Comparison of ENCODE assay signal across 19 cellular contexts in genomic region chr17:7196651-7197050, GRCh38. TPM values are rescaled to one million over a fixed set of nuclear protein-coding genes. Genes with fewer than 3 reads are reported as not detected.
DNase-seq lines count a peak whose midpoint lies in the region; ATAC-seq and TF ChIP-seq lines count a peak whose summit lies in the region.
"Had no signal": no experiment of that assay in that cellular context is flagged by ENCODE, and none has a peak within 500 bp of the region (broad histone marks: within the 10 kb centered on the region; RNA-seq: fewer than 3 reads in every experiment).

No MANE protein-coding gene starts in this region.

- no peaks in the 10 kb centered on the region for H3K79me2 ChIP-seq in PC-9 (ENCODE audit: low read depth)

- 93 to 98% methylated on average over 13 to 18 of the region's 18 CpGs for WGBS in endodermal cell (ENCODE audit: insufficient coverage in 1 of 2, insufficient read length in 1 of 2), 2 experiments

- H3K27me3 ChIP-seq in PC-9 (ENCODE audit: insufficient read depth, low read depth) (no peaks in the 10 kb centered on the region), endodermal cell (ENCODE audit: control insufficient read depth, insufficient read depth, low read length, poor library complexity, severe bottlenecking) (no peaks in the 10 kb centered on the region)
- H3K27me3 ChIP-seq: BE2C had no signal

- no peaks in the 10 kb centered on the region for H3K9me3 ChIP-seq in PC-9 (ENCODE audit: insufficient read depth, low read depth)
- H3K9me3 ChIP-seq in endodermal cell (ENCODE audit: control insufficient read depth, low read length): no peaks in the 10 kb centered on the region
- H3K9me3 ChIP-seq: BE2C, HAP-1 had no signal

- intact Hi-C loops in left ventricle myocardium superior (cut with micrococcal nuclease) (no loop called here), Right ventricle myocardium inferior (cut with DNase I) (no loop called here), PC-9 (cut with micrococcal nuclease; ENCODE audit: unreplicated experiment) (no loop called here)

- H3K4me1 ChIP-seq in PC-9 (replicated peaks; ENCODE audit: insufficient read depth): peaks cover 13% of the 10 kb centered on the region
- H3K4me1 ChIP-seq in endodermal cell (ENCODE audit: control insufficient read depth, insufficient read depth, low read length): no peaks in the 10 kb centered on the region
- H3K4me1 ChIP-seq: BE2C, HAP-1 had no signal

- H3K4me1 Mint-ChIP-seq in endodermal cell: no peaks in the 10 kb centered on the region
- H3K4me1 Mint-ChIP-seq in stimulated activated effector memory CD8-positive, alpha-beta T cell treated with anti-CD3 and anti-CD28 coated beads, Interleukin-12 subunit alpha, Interleukin-12 subunit beta, amount 100 ng/mL, for 72 hours: peaks cover 7% of the 10 kb centered on the region
- H3K4me1 Mint-ChIP-seq: CD4-positive, CD25-positive, alpha-beta regulatory T cell; CD8-positive, alpha-beta memory T cell had no signal

- H3K4me3 Mint-ChIP-seq in endodermal cell: no peak overlapping the region
- no peak overlapping the region for H3K4me3 Mint-ChIP-seq in stimulated activated effector memory CD8-positive, alpha-beta T cell treated with anti-CD3 and anti-CD28 coated beads, Interleukin-12 subunit alpha, Interleukin-12 subunit beta, amount 100 ng/mL, for 72 hours
- H3K4me3 Mint-ChIP-seq: CD4-positive, CD25-positive, alpha-beta regulatory T cell had no signal

- ATAC-seq in left ventricle myocardium superior (no peak), Right ventricle myocardium inferior (no peak), GM21576 (IDR thresholded peaks at IDR 0.05; ENCODE audit: unreplicated experiment) (no peak)
- ATAC-seq in stimulated activated effector memory CD8-positive, alpha-beta T cell treated with anti-CD3 and anti-CD28 coated beads, Interleukin-12 subunit alpha, Interleukin-12 subunit beta, amount 100 ng/mL, for 72 hours: no peak
- ATAC-seq: GM12878 had no signal

- H3K9ac ChIP-seq in endodermal cell (ENCODE audit: extremely low read depth, low read length, poor library complexity, severe bottlenecking): no peak overlapping the region

- no peaks in the 10 kb centered on the region for H4K20me1 ChIP-seq in PC-9 (ENCODE audit: insufficient read depth)

- POLR2A ChIA-PET in PC-9 (lab: Charles Lee; ENCODE audit: unreplicated experiment): no interaction called here

- H3K36me3 ChIP-seq in PC-9 (ENCODE audit: low read depth): no peaks in the 10 kb centered on the region
- H3K36me3 ChIP-seq in endodermal cell (ENCODE audit: control insufficient read depth, insufficient read depth, low read length): peaks cover 26% of the 10 kb centered on the region
- H3K36me3 ChIP-seq: BE2C, HAP-1 had no signal

- H2AFZ ChIP-seq in PC-9: no peak overlapping the region

- TF ChIP-seq CTCF in PC-9 (conservative IDR thresholded peaks at IDR 0.05) (no peak), endodermal cell (conservative IDR thresholded peaks at IDR 0.05) (no peak)

- BruUV-seq in PC-9 (replicated peaks; lab: Mats Ljungman, UMichigan): no TSS peak

- H3K9me3 Mint-ChIP-seq in endodermal cell: no peaks in the 10 kb centered on the region
- H3K9me3 Mint-ChIP-seq in stimulated activated effector memory CD8-positive, alpha-beta T cell treated with anti-CD3 and anti-CD28 coated beads, Interleukin-12 subunit alpha, Interleukin-12 subunit beta, amount 100 ng/mL, for 72 hours: no peaks in the 10 kb centered on the region
- H3K9me3 Mint-ChIP-seq: CD4-positive, CD25-positive, alpha-beta regulatory T cell; CD8-positive, alpha-beta memory T cell had no signal

- H3K9me2 ChIP-seq in PC-9 (ENCODE audit: insufficient read depth): no peaks in the 10 kb centered on the region

- H3K4me3 ChIP-seq in PC-9 (no peak overlapping the region), endodermal cell (ENCODE audit: low read length) (no peak overlapping the region)
- H3K4me3 ChIP-seq: GM12878, HAP-1 had no signal

- CTCF ChIA-PET in PC-9 (lab: Charles Lee): no interaction called here

- 0 out of 2 replicates have a peak overlapping the region, but pooled peaks have one; percentile 14 for H3K4me2 ChIP-seq in PC-9

- H3K27ac Mint-ChIP-seq in endodermal cell: no peak overlapping the region
- H3K27ac Mint-ChIP-seq in stimulated activated effector memory CD8-positive, alpha-beta T cell treated with anti-CD3 and anti-CD28 coated beads, Interleukin-12 subunit alpha, Interleukin-12 subunit beta, amount 100 ng/mL, for 72 hours: no peak overlapping the region
- H3K27ac Mint-ChIP-seq: CD4-positive, CD25-positive, alpha-beta regulatory T cell had no signal

- H3K27me3 Mint-ChIP-seq in endodermal cell (ENCODE audit: insufficient read depth): no peaks in the 10 kb centered on the region
- H3K27me3 Mint-ChIP-seq: CD4-positive, CD25-positive, alpha-beta regulatory T cell had no signal

- peak; percentile 21 for DNase-seq in left ventricle myocardium superior
- DNase-seq in Right ventricle myocardium inferior (ENCODE audit: missing footprints): no peak
- no peak for DNase-seq in PC-9
- peak; percentile 39 for DNase-seq in endodermal cell
- no peak for DNase-seq in AG08395 (ENCODE audit: low spot score)
- no peak for DNase-seq in stimulated activated effector memory CD8-positive, alpha-beta T cell treated with anti-CD3 and anti-CD28 coated beads, Interleukin-12 subunit alpha, Interleukin-12 subunit beta, amount 100 ng/mL, for 72 hours (ENCODE audit: low spot score in 2 of 2)
- DNase-seq: BE2C; C1 segment of cervical spinal cord; CD4-positive, CD25-positive, alpha-beta regulatory T cell; CD8-positive, alpha-beta memory T cell; COR-L47; DMS 273 treated with DMSO at 0.1 percent for 48 hours; DMS53; DND-41; EL had no signal

- H3K27ac ChIP-seq in PC-9 (no peak overlapping the region), endodermal cell (ENCODE audit: low read depth, low read length) (no peak overlapping the region)

- peaks cover 13% of the 10 kb centered on the region; the same call in 1 of the 2 replicates for H3F3A ChIP-seq in PC-9 (ENCODE audit: insufficient read depth, low read depth)

- peaks cover 38% of the 10 kb centered on the region for H3K36me3 Mint-ChIP-seq in endodermal cell (ENCODE audit: low read depth)
- no peaks in the 10 kb centered on the region for H3K36me3 Mint-ChIP-seq in stimulated activated effector memory CD8-positive, alpha-beta T cell treated with anti-CD3 and anti-CD28 coated beads, Interleukin-12 subunit alpha, Interleukin-12 subunit beta, amount 100 ng/mL, for 72 hours

RNA-seq across cellular contexts. Expression of gene ASGR1, which starts 17.5 kb away (rescaled TPM):
- total RNA-seq in left ventricle myocardium superior (0.30 TPM), Right ventricle myocardium inferior (0.43 TPM), PC-9 (2021) (3.5 and 5.9 TPM in 2 replicates), endodermal cell (10 to 100 TPM in 1 of 2 donors, 1 to 10 TPM in 1; 6.8 to 14.2 TPM)
- 16.5 TPM for polyA plus RNA-seq in endodermal cell (2013, experiment 1 of 2)
- 17.6 TPM for polyA plus RNA-seq in endodermal cell (2013, experiment 2 of 2)
- total RNA-seq: CD4-positive, CD25-positive, alpha-beta regulatory T cell; HT-29 had no signal
- polyA plus RNA-seq: CD8-positive, alpha-beta memory T cell had no signal

RNA-seq across cellular contexts. Expression of gene DLG4, which starts 23.0 kb away (rescaled TPM):
- total RNA-seq in left ventricle myocardium superior (21.3 TPM), Right ventricle myocardium inferior (20.6 TPM), PC-9 (2021) (27.1 and 32.8 TPM in 2 replicates), endodermal cell (10 to 100 TPM; 35.1 to 68.5 TPM)
- polyA plus RNA-seq in endodermal cell (2013, experiment 1 of 2): 76.0 TPM
- polyA plus RNA-seq in endodermal cell (2013, experiment 2 of 2): 59.6 TPM

RNA-seq across cellular contexts. Expression of gene ACADVL, which starts 23.1 kb away (rescaled TPM):
- 2,270 TPM for total RNA-seq in left ventricle myocardium superior
- total RNA-seq in Right ventricle myocardium inferior: 2,192 TPM
- total RNA-seq in PC-9 (2021): 531 and 604 TPM in 2 replicates
- 100 to 1,000 TPM; 337 to 459 TPM for total RNA-seq in endodermal cell
- 272 TPM for polyA plus RNA-seq in endodermal cell (2013, experiment 1 of 2)
- 222 TPM for polyA plus RNA-seq in endodermal cell (2013, experiment 2 of 2)

RNA-seq across cellular contexts. Expression of gene DVL2, which starts 37.7 kb away (rescaled TPM):
- total RNA-seq in left ventricle myocardium superior (23.5 TPM), Right ventricle myocardium inferior (20.0 TPM), PC-9 (2021) (77.9 and 86.8 TPM in 2 replicates), endodermal cell (100 to 1,000 TPM in 1 of 2 donors, 10 to 100 TPM in 1; 98.2 to 116 TPM)
- 77.0 TPM for polyA plus RNA-seq in endodermal cell (2013, experiment 1 of 2)
- 76.3 TPM for polyA plus RNA-seq in endodermal cell (2013, experiment 2 of 2)

RNA-seq across cellular contexts. Expression of gene PHF23, which starts 42.6 kb away (rescaled TPM):
- total RNA-seq in left ventricle myocardium superior (29.4 TPM), Right ventricle myocardium inferior (23.3 TPM), PC-9 (2021) (64.5 and 65.8 TPM in 2 replicates), endodermal cell (10 to 100 TPM; 67.3 to 71.6 TPM)
- 59.3 TPM for polyA plus RNA-seq in endodermal cell (2013, experiment 1 of 2)
- polyA plus RNA-seq in endodermal cell (2013, experiment 2 of 2): 53.4 TPM

Comparison
In these comparisons a context has a peak if more than half of its experiments do, and no peak if none do; other contexts are left out.
1. DNase-seq: peak in left ventricle myocardium superior (single experiment) and endodermal cell (single experiment); none in Right ventricle myocardium inferior (single experiment), PC-9 (0 of 2), AG08395 (single experiment) and stimulated activated effector memory CD8-positive, alpha-beta T cell treated with anti-CD3 and anti-CD28 coated beads, Interleukin-12 subunit alpha, Interleukin-12 subunit beta, amount 100 ng/mL, for 72 hours (0 of 2).